Comparison of ENCODE assay signal across 8 cellular contexts in the genomic region with DNA sequence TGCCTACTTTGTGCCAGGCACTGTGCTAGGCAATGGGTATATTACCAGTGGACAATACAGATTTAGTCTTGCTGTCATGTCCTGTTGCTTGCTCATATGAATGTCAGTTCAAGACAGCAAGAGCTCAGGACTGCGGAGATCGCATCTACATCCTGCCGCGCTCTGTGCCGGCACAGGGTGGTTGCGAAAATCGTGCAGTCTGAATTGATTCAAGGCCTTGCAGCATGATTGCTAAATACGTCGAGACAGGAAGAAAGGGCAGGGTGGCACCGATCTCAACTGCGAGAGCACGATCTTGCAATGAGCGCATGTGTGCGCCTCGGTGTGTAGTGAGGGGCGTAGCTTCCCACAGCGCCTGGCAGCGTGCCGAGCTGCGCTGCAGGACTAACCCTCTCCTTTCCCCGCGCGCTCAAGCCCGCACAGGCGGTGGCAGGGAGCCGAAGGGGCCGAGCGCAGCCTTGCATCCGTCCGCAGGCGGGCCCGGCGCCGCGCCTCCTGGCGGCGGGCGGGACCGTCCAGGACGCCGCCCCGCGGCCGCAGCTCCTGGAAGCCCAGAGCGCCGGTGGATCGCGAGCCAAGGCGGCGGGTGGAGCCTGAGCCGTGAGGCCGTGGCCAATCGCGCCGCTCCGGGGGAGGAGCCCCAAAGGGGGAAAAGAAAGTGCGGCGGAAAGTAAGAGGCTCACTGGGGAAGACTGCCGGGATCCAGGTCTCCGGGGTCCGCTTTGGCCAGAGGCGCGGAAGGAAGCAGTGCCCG. TPM values are rescaled to one million over a fixed set of nuclear protein-coding genes. Genes with fewer than 3 reads are reported as not detected.
A peak's percentile ranks its signal among the peaks of the same experiment; 100 is the strongest.
DNase-seq lines count a peak whose midpoint lies in the region; ATAC-seq and TF ChIP-seq lines count a peak whose summit lies in the region.

A gene with protein sequence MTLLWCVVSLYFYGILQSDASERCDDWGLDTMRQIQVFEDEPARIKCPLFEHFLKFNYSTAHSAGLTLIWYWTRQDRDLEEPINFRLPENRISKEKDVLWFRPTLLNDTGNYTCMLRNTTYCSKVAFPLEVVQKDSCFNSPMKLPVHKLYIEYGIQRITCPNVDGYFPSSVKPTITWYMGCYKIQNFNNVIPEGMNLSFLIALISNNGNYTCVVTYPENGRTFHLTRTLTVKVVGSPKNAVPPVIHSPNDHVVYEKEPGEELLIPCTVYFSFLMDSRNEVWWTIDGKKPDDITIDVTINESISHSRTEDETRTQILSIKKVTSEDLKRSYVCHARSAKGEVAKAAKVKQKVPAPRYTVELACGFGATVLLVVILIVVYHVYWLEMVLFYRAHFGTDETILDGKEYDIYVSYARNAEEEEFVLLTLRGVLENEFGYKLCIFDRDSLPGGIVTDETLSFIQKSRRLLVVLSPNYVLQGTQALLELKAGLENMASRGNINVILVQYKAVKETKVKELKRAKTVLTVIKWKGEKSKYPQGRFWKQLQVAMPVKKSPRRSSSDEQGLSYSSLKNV (plus strand): TSS at position 677 of the 754 bp plus-strand sequence. CDS start 50,205 bp downstream, outside the sequence.

- no peaks in the 10 kb centered on the region for H3K9me2 ChIP-seq in hepatocyte (replicated peaks; ENCODE audit: insufficient read depth)

- H3K4me1 ChIP-seq in hepatocyte (ENCODE audit: insufficient read depth) = peaks cover 6% of the 10 kb centered on the region

- peak within 1 kb of the TSS; percentile 67 for H3K27ac ChIP-seq in hepatocyte

- H4K20me1 ChIP-seq in hepatocyte (ENCODE audit: insufficient read depth, poor library complexity, severe bottlenecking) = no peaks in the 10 kb centered on the region

- H3K9me3 ChIP-seq in hepatocyte (ENCODE audit: low read depth) = no peaks in the 10 kb centered on the region

- ATAC-seq in HG02852 (IDR thresholded peaks at IDR 0.05; ENCODE audit: unreplicated experiment) = peak; percentile 99

- H3K4me3 ChIP-seq in astrocyte of the cerebellum (ENCODE audit: low read depth, low read length) = peak within 1 kb of the TSS; percentile 84
- H3K4me3 ChIP-seq in hepatocyte = peak within 1 kb of the TSS; percentile 78
- peak within 1 kb of the TSS; percentile 94 for H3K4me3 ChIP-seq in retinal pigment epithelial cell (ENCODE audit: low read length)

- DNase-seq in GM13977 (ENCODE audit: low spot score) (peak; percentile 94), NCI-H1436 treated with DMSO at 0.1 percent for 48 hours (lab: John Stamatoyannopoulos, UW) (peak; percentile 45), T-helper 22 cell (ENCODE audit: low read depth) (peak; percentile 77), astrocyte of the cerebellum (ENCODE audit: low read depth) (peak; percentile 70), hepatocyte (ENCODE audit: low spot score) (peak; percentile 97), retinal pigment epithelial cell (ENCODE audit: low read depth) (peak; percentile 70), cerebellar nuclear complex (lab: John Stamatoyannopoulos, UW) (no peak)

- TF ChIP-seq CTCF in GM13977 (IDR thresholded peaks at IDR 0.05; ENCODE audit: extremely low read depth, insufficient read depth, missing control alignments) = peak; percentile 55
- TF ChIP-seq CTCF in astrocyte of the cerebellum (IDR thresholded peaks at IDR 0.05; ENCODE audit: low read depth, low read length, missing control alignments) = peak; percentile 45
- TF ChIP-seq CTCF in hepatocyte (IDR thresholded peaks at IDR 0.05; ENCODE audit: poor library complexity) = peak; percentile 51
- peak; percentile 39 for TF ChIP-seq CTCF in retinal pigment epithelial cell (conservative IDR thresholded peaks at IDR 0.05; ENCODE audit: low read depth, low read length)

- H3K27me3 ChIP-seq in hepatocyte = no peaks in the 10 kb centered on the region

- in situ Hi-C loops in GM13977 (cut with MboI; ENCODE audit: low pct_unique_long_range_greater_than_20kb, low sequenced_read_pairs, unreplicated experiment) = no loop called here
- in situ Hi-C loops in astrocyte of the cerebellum (cut with HindIII; ENCODE audit: low sequenced_read_pairs) = no loop called here

- peak within 1 kb of the TSS; percentile 96 for H3K4me2 ChIP-seq in hepatocyte

- peak within 1 kb of the TSS; percentile 92 for H2AFZ ChIP-seq in hepatocyte

- H3K79me2 ChIP-seq in hepatocyte = peaks cover 26% of the 10 kb centered on the region

- no peaks in the 10 kb centered on the region for H3K36me3 ChIP-seq in hepatocyte (replicated peaks; ENCODE audit: insufficient read depth, low read depth)

- under 1% methylated on average over 61 of the region's 64 CpGs for WGBS in hepatocyte (ENCODE audit: low lambda C conversion rate, missing lambda C conversion rate)

RNA-seq across cellular contexts. Expression of the gene that starts here (rescaled TPM):
- total RNA-seq in hepatocyte = 43.6 and 46.5 TPM in 2 replicates
- 14.6 and 15.6 TPM in 2 replicates for polyA plus RNA-seq in hepatocyte

Comparison
In these comparisons a context has a peak if more than half of its experiments do, and no peak if none do; other contexts are left out.
1. DNase-seq: peak in GM13977 (single experiment), NCI-H1436 treated with DMSO at 0.1 percent for 48 hours (single experiment), T-helper 22 cell (single experiment), astrocyte of the cerebellum (single experiment), hepatocyte (single experiment) and retinal pigment epithelial cell (single experiment); none in cerebellar nuclear complex (0 of 2).
2. Peak in every context shown above with its lines, with median percentiles within 50 percentile points of each other: CTCF ChIP-seq and H3K4me3 ChIP-seq.